21 cellular contexts compared by ENCODE assay signal in genomic region chr5:173140769-173141168, GRCh38. TPM values are rescaled to one million over a fixed set of nuclear protein-coding genes. Genes with fewer than 3 reads are reported as not detected.
DNase-seq lines count a peak whose midpoint lies in the region; ATAC-seq, FAIRE-seq and TF ChIP-seq lines count a peak whose summit lies in the region.
"Had no signal": no experiment of that assay in that cellular context is flagged by ENCODE, and none has a peak within 500 bp of the region (broad histone marks: within the 10 kb centered on the region; RNA-seq: fewer than 3 reads in every experiment).

No MANE protein-coding gene starts in this region.

- H3K27me3 Mint-ChIP-seq in activated CD4-positive, alpha-beta T cell treated with anti-CD3 and anti-CD28 coated beads, Interleukin-2, amount 10 ng/mL, durations not matched to agents 24 days and 14 days = no peaks in the 10 kb centered on the region
- no peaks in the 10 kb centered on the region for H3K27me3 Mint-ChIP-seq in activated CD4-positive, alpha-beta T cell treated with anti-CD3 and anti-CD28 coated beads for 36 hours
- no peaks in the 10 kb centered on the region for H3K27me3 Mint-ChIP-seq in memory B cell
- H3K27me3 Mint-ChIP-seq: B cell; CD4-positive, alpha-beta memory T cell had no signal

- H3K4me1 Mint-ChIP-seq in activated CD4-positive, alpha-beta T cell treated with anti-CD3 and anti-CD28 coated beads, Interleukin-2, amount 10 ng/mL, durations not matched to agents 24 days and 14 days = peaks cover 10% of the 10 kb centered on the region
- H3K4me1 Mint-ChIP-seq in activated CD4-positive, alpha-beta T cell treated with anti-CD3 and anti-CD28 coated beads for 36 hours = peaks cover 8% of the 10 kb centered on the region
- peaks cover 3% of the 10 kb centered on the region for H3K4me1 Mint-ChIP-seq in memory B cell
- peaks cover 10% of the 10 kb centered on the region for H3K4me1 Mint-ChIP-seq in stimulated activated effector memory CD8-positive, alpha-beta T cell treated with anti-CD3 and anti-CD28 coated beads, Interleukin-12 subunit alpha, Interleukin-12 subunit beta, amount 100 ng/mL, for 72 hours

- intact Hi-C loops in activated CD4-positive, alpha-beta T cell treated with anti-CD3 and anti-CD28 coated beads, Interleukin-2, amount 10 ng/mL, durations not matched to agents 24 days and 14 days (cut with micrococcal nuclease) = no loop called here
- intact Hi-C loops in activated CD4-positive, alpha-beta T cell treated with anti-CD3 and anti-CD28 coated beads for 36 hours (cut with DNase I, micrococcal nuclease) = loop anchor here in 1 of 2 experiments (10.0 kb wide), 3 partner anchors 426 to 1136 kb away; partner anchors contain the start of genes CPEB4 and FBXW11

- in situ Hi-C loops in GM13977 (cut with MboI; ENCODE audit: low pct_unique_long_range_greater_than_20kb, low sequenced_read_pairs, unreplicated experiment) = loop anchor here (25.0 kb wide), 1 partner anchor 153 kb away; the partner anchor contains the start of gene ATP6V0E1

- ATAC-seq in activated CD4-positive, alpha-beta T cell treated with anti-CD3 and anti-CD28 coated beads for 36 hours = no peak
- no peak for ATAC-seq in memory B cell (ENCODE audit: low read depth)
- ATAC-seq in stimulated activated effector memory CD8-positive, alpha-beta T cell treated with anti-CD3 and anti-CD28 coated beads, Interleukin-12 subunit alpha, Interleukin-12 subunit beta, amount 100 ng/mL, for 72 hours = no peak
- ATAC-seq: A549, GM12878 had no signal

- CTCF ChIA-PET in activated CD4-positive, alpha-beta T cell treated with anti-CD3 and anti-CD28 coated beads for 36 hours (lab: Charles Lee) = interaction anchor here (1.9 kb wide), 1 partner anchor 157 kb away, joined by 11 read pairs; the partner anchor contains the start of gene ATP6V0E1

- H3K36me3 Mint-ChIP-seq in activated CD4-positive, alpha-beta T cell treated with anti-CD3 and anti-CD28 coated beads, Interleukin-2, amount 10 ng/mL, durations not matched to agents 24 days and 14 days (ENCODE audit: low read depth) = no peaks in the 10 kb centered on the region
- peaks cover 4% of the 10 kb centered on the region for H3K36me3 Mint-ChIP-seq in activated CD4-positive, alpha-beta T cell treated with anti-CD3 and anti-CD28 coated beads for 36 hours (ENCODE audit: low read depth)
- H3K36me3 Mint-ChIP-seq in memory B cell = peaks cover 8% of the 10 kb centered on the region
- H3K36me3 Mint-ChIP-seq in stimulated activated effector memory CD8-positive, alpha-beta T cell treated with anti-CD3 and anti-CD28 coated beads, Interleukin-12 subunit alpha, Interleukin-12 subunit beta, amount 100 ng/mL, for 72 hours = peaks cover 20% of the 10 kb centered on the region

- H3K27me3 ChIP-seq in bronchial epithelial cell (ENCODE audit: control insufficient read depth, insufficient read depth, low read length) = no peaks in the 10 kb centered on the region
- H3K27me3 ChIP-seq: BLaER1 treated with 17β-estradiol and CSF1 and Interleukin-3, amounts not matched to agents 10 nM and 100 nM had no signal

- no peak overlapping the region for H3K4me3 ChIP-seq in bronchial epithelial cell (ENCODE audit: low read depth, low read length)
- H3K4me3 ChIP-seq: A549; BLaER1 treated with 17β-estradiol and CSF1 and Interleukin-3, amounts not matched to agents 10 nM and 100 nM; GM12878 had no signal

- TF ChIP-seq CTCF in bronchial epithelial cell (IDR thresholded peaks at IDR 0.05; ENCODE audit: insufficient read depth, low read length, severe bottlenecking) (no peak), GM13977 (IDR thresholded peaks at IDR 0.05; ENCODE audit: extremely low read depth, insufficient read depth, missing control alignments) (no peak)

- FAIRE-seq in bronchial epithelial cell (lab: Jason Lieb, UNC) = peak; percentile 23
- FAIRE-seq: A549, D721Med, G401.6, GM12878, GM12892, GM19239 had no signal

- no peak overlapping the region for H3K27ac Mint-ChIP-seq in activated CD4-positive, alpha-beta T cell treated with anti-CD3 and anti-CD28 coated beads, Interleukin-2, amount 10 ng/mL, durations not matched to agents 24 days and 14 days
- H3K27ac Mint-ChIP-seq in activated CD4-positive, alpha-beta T cell treated with anti-CD3 and anti-CD28 coated beads for 36 hours = no peak overlapping the region
- peak overlapping the region; percentile 21 for H3K27ac Mint-ChIP-seq in memory B cell
- H3K27ac Mint-ChIP-seq in stimulated activated effector memory CD8-positive, alpha-beta T cell treated with anti-CD3 and anti-CD28 coated beads, Interleukin-12 subunit alpha, Interleukin-12 subunit beta, amount 100 ng/mL, for 72 hours = peak overlapping the region; percentile 7
- H3K27ac Mint-ChIP-seq: B cell had no signal

- no peaks in the 10 kb centered on the region for H3K9me3 Mint-ChIP-seq in activated CD4-positive, alpha-beta T cell treated with anti-CD3 and anti-CD28 coated beads, Interleukin-2, amount 10 ng/mL, durations not matched to agents 24 days and 14 days
- H3K9me3 Mint-ChIP-seq in activated CD4-positive, alpha-beta T cell treated with anti-CD3 and anti-CD28 coated beads for 36 hours (ENCODE audit: low read depth) = no peaks in the 10 kb centered on the region
- no peaks in the 10 kb centered on the region for H3K9me3 Mint-ChIP-seq in memory B cell
- H3K9me3 Mint-ChIP-seq in stimulated activated effector memory CD8-positive, alpha-beta T cell treated with anti-CD3 and anti-CD28 coated beads, Interleukin-12 subunit alpha, Interleukin-12 subunit beta, amount 100 ng/mL, for 72 hours = no peaks in the 10 kb centered on the region

- H3K4me3 Mint-ChIP-seq in activated CD4-positive, alpha-beta T cell treated with anti-CD3 and anti-CD28 coated beads, Interleukin-2, amount 10 ng/mL, durations not matched to agents 24 days and 14 days = no peak overlapping the region
- no peak overlapping the region for H3K4me3 Mint-ChIP-seq in activated CD4-positive, alpha-beta T cell treated with anti-CD3 and anti-CD28 coated beads for 36 hours
- no peak overlapping the region for H3K4me3 Mint-ChIP-seq in memory B cell
- no peak overlapping the region for H3K4me3 Mint-ChIP-seq in stimulated activated effector memory CD8-positive, alpha-beta T cell treated with anti-CD3 and anti-CD28 coated beads, Interleukin-12 subunit alpha, Interleukin-12 subunit beta, amount 100 ng/mL, for 72 hours
- H3K4me3 Mint-ChIP-seq: B cell; CD4-positive, alpha-beta memory T cell had no signal

- DNase-seq in activated CD4-positive, alpha-beta T cell treated with anti-CD3 and anti-CD28 coated beads, Interleukin-2, amount 10 ng/mL, durations not matched to agents 24 days and 14 days = peak; percentile 53
- no peak for DNase-seq in activated CD4-positive, alpha-beta T cell treated with anti-CD3 and anti-CD28 coated beads for 36 hours
- DNase-seq in bronchial epithelial cell (ENCODE audit: low read depth) (no peak), memory B cell (ENCODE audit: low spot score in 2 of 2) (no peak), NCI-H345 (lab: John Stamatoyannopoulos, UW) (no peak), GM13977 (ENCODE audit: low spot score) (no peak), GF-D8 (lab: John Stamatoyannopoulos, UW) (no peak)
- no peak for DNase-seq in stimulated activated effector memory CD8-positive, alpha-beta T cell treated with anti-CD3 and anti-CD28 coated beads, Interleukin-12 subunit alpha, Interleukin-12 subunit beta, amount 100 ng/mL, for 72 hours (ENCODE audit: low spot score in 2 of 2)
- DNase-seq: AML-193; Caco-2; Calu3; CD4-positive, alpha-beta memory T cell; DMS79 treated with DMSO at 0.1 percent for 48 hours had no signal

- POLR2A ChIA-PET in activated CD4-positive, alpha-beta T cell treated with anti-CD3 and anti-CD28 coated beads for 36 hours (lab: Charles Lee) = interaction anchor here (0.6 kb wide), 1 partner anchor 26 kb away, joined by 7 read pairs; no protein-coding TSS in a partner anchor

- H3K36me3 ChIP-seq in bronchial epithelial cell (ENCODE audit: control insufficient read depth, insufficient read depth, low read length) = no peaks in the 10 kb centered on the region

RNA-seq across cellular contexts. Expression of gene BNIP1, which starts 3.6 kb away (rescaled TPM):
- 20.9 and 26.5 TPM in 2 replicates for total RNA-seq in activated CD4-positive, alpha-beta T cell treated with anti-CD3 and anti-CD28 coated beads, Interleukin-2, amount 10 ng/mL, durations not matched to agents 24 days and 14 days
- 10 to 100 TPM; 24.2 to 26.8 TPM for total RNA-seq in activated CD4-positive, alpha-beta T cell treated with anti-CD3 and anti-CD28 coated beads for 36 hours
- 17.4 and 21.3 TPM in 2 replicates for total RNA-seq in bronchial epithelial cell

Comparison
In these comparisons a context has a peak if more than half of its experiments do, and no peak if none do; other contexts are left out.
1. H3K27ac Mint-ChIP-seq: peak in memory B cell (single experiment) and stimulated activated effector memory CD8-positive, alpha-beta T cell treated with anti-CD3 and anti-CD28 coated beads, Interleukin-12 subunit alpha, Interleukin-12 subunit beta, amount 100 ng/mL, for 72 hours (single experiment); none in activated CD4-positive, alpha-beta T cell treated with anti-CD3 and anti-CD28 coated beads, Interleukin-2, amount 10 ng/mL, durations not matched to agents 24 days and 14 days (single experiment) and activated CD4-positive, alpha-beta T cell treated with anti-CD3 and anti-CD28 coated beads for 36 hours (single experiment).